In genomic region chr1:26145041-26145959, GRCh38 we compare ENCODE assay signal across 8 cellular contexts. TPM values are rescaled to one million over a fixed set of nuclear protein-coding genes. Genes with fewer than 3 reads are reported as not detected.
A peak's percentile ranks its signal among the peaks of the same experiment; 100 is the strongest.
DNase-seq lines count a peak whose midpoint lies in the region; ATAC-seq, FAIRE-seq and TF ChIP-seq lines count a peak whose summit lies in the region.

No MANE protein-coding gene starts in this region.

- H3K27me3 ChIP-seq in SJSA1 (replicated peaks) (peaks cover 11% of the 10 kb centered on the region), osteoblast (ENCODE audit: insufficient read depth, low read length) (peaks cover 22% of the 10 kb centered on the region), thyroid gland (no peaks in the 10 kb centered on the region)

- ATAC-seq in GM21447 (IDR thresholded peaks at IDR 0.05; ENCODE audit: unreplicated experiment) = no peak

- H4K20me1 ChIP-seq in osteoblast (ENCODE audit: insufficient read depth, low read length) = no peaks in the 10 kb centered on the region

- DNase-seq in GDM1 (lab: John Stamatoyannopoulos, UW) (peak; percentile 66), MV-4-11 (lab: John Stamatoyannopoulos, UW) (peak; percentile 66), SJSA1 (ENCODE audit: low read depth in 1 of 2, low spot score in 2 of 2) (peak; percentile 52 to 74), frontal cortex (ENCODE audit: low spot score in 2 of 2) (peak; percentile 48 to 70), osteoblast (ENCODE audit: insufficient read length, low spot score, missing footprints) (peak; percentile 84), thyroid gland (peak; percentile 88 to 89)
- DNase-seq in activated T-helper 9 cell treated with anti-CD3 and anti-CD28 coated beads, Interleukin-2, amount 50 U/mL, for 16 hours (ENCODE audit: low read depth) = peak; percentile 72

- no peaks in the 10 kb centered on the region for H3K4me1 ChIP-seq in SJSA1 (replicated peaks)
- H3K4me1 ChIP-seq in osteoblast (ENCODE audit: insufficient read depth, low read length) = no peaks in the 10 kb centered on the region
- peaks cover 4 to 6% of the 10 kb centered on the region in 2 donors for H3K4me1 ChIP-seq in thyroid gland

- H3K27ac ChIP-seq in SJSA1 = no peak overlapping the region
- no peak overlapping the region for H3K27ac ChIP-seq in osteoblast (ENCODE audit: low read depth, low read length)
- H3K27ac ChIP-seq in thyroid gland = no peak overlapping the region

- no peak for TF ChIP-seq POLR2A in thyroid gland (IDR thresholded peaks at IDR 0.05)

- H3K79me2 ChIP-seq in osteoblast (ENCODE audit: insufficient read depth, low read length) = no peaks in the 10 kb centered on the region

- FAIRE-seq in frontal cortex (lab: Jason Lieb, UNC) = no peak

- 26 to 28% methylated on average over 12 to 19 of the region's 19 CpGs for WGBS in thyroid gland, 2 donors

- peak overlapping the region; percentile 46 for H3K4me2 ChIP-seq in osteoblast (ENCODE audit: insufficient read depth, low read length)

- TF ChIP-seq CTCF in osteoblast (IDR thresholded peaks at IDR 0.05; ENCODE audit: extremely low read depth, low read depth, low read length) (peak; percentile 75), thyroid gland (IDR thresholded peaks at IDR 0.05) (peak; percentile 39 to 86 (median 72))

- H3K9me3 ChIP-seq in SJSA1 (replicated peaks) (no peaks in the 10 kb centered on the region), osteoblast (ENCODE audit: low read depth, low read length) (no peaks in the 10 kb centered on the region), thyroid gland (no peaks in the 10 kb centered on the region)

- H3K4me3 ChIP-seq in SJSA1 (no peak overlapping the region), osteoblast (ENCODE audit: insufficient read depth, low read length) (no peak overlapping the region), thyroid gland (replicated peaks in 1 of 3) (no peak overlapping the region)

- H3K36me3 ChIP-seq in SJSA1 = no peaks in the 10 kb centered on the region
- H3K36me3 ChIP-seq in osteoblast (ENCODE audit: insufficient read depth, low read length) = no peaks in the 10 kb centered on the region
- no peaks in the 10 kb centered on the region for H3K36me3 ChIP-seq in thyroid gland

- intact Hi-C loops in thyroid gland (cut with DNase I) = loop anchor here (2.0 to 10.0 kb wide), 2 partner anchors 40 to 110 kb away; no protein-coding TSS in a partner anchor

- peak overlapping the region; percentile 79 for H2AFZ ChIP-seq in osteoblast (ENCODE audit: low read length)

RNA-seq across cellular contexts. Expression of gene FAM110D, which starts 13.6 kb away (rescaled TPM):
- not detected in 2 replicates for total RNA-seq in SJSA1 (2014; rRNA removed; shearing (Covaris generic))
- 0.82 TPM for total RNA-seq in frontal cortex
- not detected in 2 replicates for total RNA-seq in osteoblast
- total RNA-seq in thyroid gland = 10 to 100 TPM in 1 of 4 donors, 1 to 10 TPM in 3; 3.5 to 15.6 (median 6.8) TPM

RNA-seq across cellular contexts. Expression of gene C1orf232, which starts 23.5 kb away (rescaled TPM):
- not detected in 2 replicates for total RNA-seq in SJSA1 (2014; rRNA removed; shearing (Covaris generic))
- not detected for total RNA-seq in frontal cortex
- total RNA-seq in osteoblast = not detected in 2 replicates
- total RNA-seq in thyroid gland = not detected

RNA-seq across cellular contexts. Expression of gene ZNF593, which starts 24.4 kb away (rescaled TPM):
- 23.4 and 34.9 TPM in 2 replicates for total RNA-seq in SJSA1 (2014; rRNA removed; shearing (Covaris generic))
- 11.0 TPM for total RNA-seq in frontal cortex
- 21.2 and 29.0 TPM in 2 replicates for total RNA-seq in osteoblast
- total RNA-seq in thyroid gland = 10 to 100 TPM; 18.3 to 65.8 (median 27.3) TPM

RNA-seq across cellular contexts. Expression of gene ZNF593OS, which starts 26.3 kb away (rescaled TPM):
- total RNA-seq in SJSA1 (2014; rRNA removed; shearing (Covaris generic)) = 0.24 TPM in 1 of 2 replicates, not detected in the other
- total RNA-seq in frontal cortex (not detected), osteoblast (not detected in 2 replicates), thyroid gland (under 1 TPM in 1 of 4 donors, not detected in 3; 0.33 TPM)

RNA-seq across cellular contexts. Expression of gene CNKSR1, which starts 32.0 kb away (rescaled TPM):
- total RNA-seq in SJSA1 (2014; rRNA removed; shearing (Covaris generic)) = 0.50 TPM in 1 of 2 replicates, not detected in the other
- total RNA-seq in frontal cortex = 3.3 TPM
- under 0.01 TPM in 1 of 2 replicates, not detected in the other for total RNA-seq in osteoblast
- 10 to 100 TPM; 20.0 to 81.2 (median 31.6) TPM for total RNA-seq in thyroid gland
